8 cellular contexts compared by ENCODE assay signal in genomic region chr6:30740993-30741784, GRCh38. TPM values are rescaled to one million over a fixed set of nuclear protein-coding genes. Genes with fewer than 3 reads are reported as not detected.
DNase-seq lines count a peak whose midpoint lies in the region; ATAC-seq and TF ChIP-seq lines count a peak whose summit lies in the region.

No MANE protein-coding gene starts in this region.

- H3K27ac Mint-ChIP-seq in brain: peak overlapping the region; percentile 93 to 98 (median 96)

- TF ChIP-seq CTCF in 22Rv1 (IDR thresholded peaks at IDR 0.05) (no peak), brain (conservative IDR thresholded peaks at IDR 0.05) (no peak)

- H3K4me1 Mint-ChIP-seq in brain: peaks cover 42% of the 10 kb centered on the region

- peak overlapping the region; percentile 76 for H3K27ac ChIP-seq in 22Rv1

- H3K27me3 Mint-ChIP-seq in brain: peaks cover 21% of the 10 kb centered on the region

- DNase-seq in Jurkat, Clone E6-1 (ENCODE audit: low read depth, low spot score): no peak
- DNase-seq in hypothalamus (lab: John Stamatoyannopoulos, UW) (no peak), DMS114 treated with DMSO at 0.1 percent for 48 hours (lab: John Stamatoyannopoulos, UW; ENCODE audit: unreplicated experiment) (no peak), NCI-H526 treated with DMSO at 0.1 percent for 48 hours (lab: John Stamatoyannopoulos, UW) (no peak)

- H3K36me3 Mint-ChIP-seq in brain: peaks cover 43% of the 10 kb centered on the region

- H3K4me3 Mint-ChIP-seq in brain: peak overlapping the region; percentile 89 to 95 (median 92)

- no peak for ATAC-seq in HG02970 (IDR thresholded peaks at IDR 0.05; ENCODE audit: low FRiP score, unreplicated experiment)

- no peaks in the 10 kb centered on the region for H3K27me3 ChIP-seq in mononuclear cell (ENCODE audit: insufficient read depth, low read length)

- peaks cover 60% of the 10 kb centered on the region for H3K4me1 ChIP-seq in mononuclear cell (ENCODE audit: insufficient read depth, low read length)

- H3K9me3 ChIP-seq in mononuclear cell (ENCODE audit: low read depth, low read length): no peaks in the 10 kb centered on the region

- peaks cover 0 to 8% (median 3%) of the 10 kb centered on the region in 5 experiments for H3K9me3 Mint-ChIP-seq in brain

- peak overlapping the region; percentile 67 for H3K4me3 ChIP-seq in Jurkat, Clone E6-1 (ENCODE audit: low read length)
- H3K4me3 ChIP-seq in mononuclear cell (ENCODE audit: low read length): peak overlapping the region; percentile 76

RNA-seq across cellular contexts. Expression of gene FLOT1, which starts 1.3 kb away (rescaled TPM):
- 139 TPM for polyA plus RNA-seq in Jurkat, Clone E6-1 (2012; ENCODE audit: insufficient read depth, insufficient read length)
- 231 TPM for polyA plus RNA-seq in brain (ENCODE audit: insufficient read depth, low read depth, low replicate concordance)
- 68.1 TPM for total RNA-seq in mononuclear cell

RNA-seq across cellular contexts. Expression of gene IER3, which starts 3.2 kb away (rescaled TPM):
- 17.7 TPM for polyA plus RNA-seq in Jurkat, Clone E6-1 (2012; ENCODE audit: insufficient read depth, insufficient read length)
- polyA plus RNA-seq in brain (ENCODE audit: insufficient read depth, low read depth, low replicate concordance): 3.8 TPM
- 546 TPM for total RNA-seq in mononuclear cell

RNA-seq across cellular contexts. Expression of gene TUBB, which starts 21.0 kb away (rescaled TPM):
- polyA plus RNA-seq in Jurkat, Clone E6-1 (2012; ENCODE audit: insufficient read depth, insufficient read length): 2,432 TPM
- 2,902 TPM for polyA plus RNA-seq in brain (ENCODE audit: insufficient read depth, low read depth, low replicate concordance)
- total RNA-seq in mononuclear cell: 99.5 TPM

RNA-seq across cellular contexts. Expression of gene MDC1, which starts 24.1 kb away (rescaled TPM):
- 75.5 TPM for polyA plus RNA-seq in Jurkat, Clone E6-1 (2012; ENCODE audit: insufficient read depth, insufficient read length)
- polyA plus RNA-seq in brain (ENCODE audit: insufficient read depth, low read depth, low replicate concordance): 124 TPM
- total RNA-seq in mononuclear cell: 6.4 TPM

RNA-seq across cellular contexts. Expression of gene NRM, which starts 50.4 kb away (rescaled TPM):
- polyA plus RNA-seq in Jurkat, Clone E6-1 (2012; ENCODE audit: insufficient read depth, insufficient read length): 75.0 TPM
- polyA plus RNA-seq in brain (ENCODE audit: insufficient read depth, low read depth, low replicate concordance): 165 TPM
- total RNA-seq in mononuclear cell: 4.5 TPM
